In the genomic region with DNA sequence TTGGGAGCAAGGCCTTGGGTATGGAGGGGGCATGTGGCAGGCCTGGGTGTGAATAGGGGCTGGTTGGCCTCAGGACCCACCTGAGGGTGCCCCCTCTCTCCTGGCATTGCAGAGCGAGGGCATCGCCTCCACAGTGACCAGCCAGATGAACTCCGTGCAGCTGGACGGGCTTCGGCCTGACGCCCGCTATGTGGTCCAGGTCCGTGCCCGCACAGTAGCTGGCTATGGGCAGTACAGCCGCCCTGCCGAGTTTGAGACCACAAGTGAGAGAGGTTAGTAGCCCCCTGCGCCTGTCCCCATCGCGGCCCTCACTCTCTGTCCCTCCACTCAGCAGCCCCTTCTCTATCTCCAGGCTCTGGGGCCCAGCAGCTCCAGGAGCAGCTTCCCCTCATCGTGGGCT, we compare ENCODE assay signal across 9 cellular contexts. TPM values are rescaled to one million over a fixed set of nuclear protein-coding genes. Genes with fewer than 3 reads are reported as not detected.
"Had no signal": no experiment of that assay in that cellular context is flagged by ENCODE, and none has a peak within 500 bp of the region (broad histone marks: within the 10 kb centered on the region; RNA-seq: fewer than 3 reads in every experiment).

No MANE protein-coding gene starts in this region.

- H3K27ac ChIP-seq: HL-60 had no signal

- ATAC-seq: GM23338, HCT116, HepG2 had no signal

- H3K4me3 ChIP-seq: GM23338, HAP-1 had no signal

- H3K4me3 Mint-ChIP-seq: GM23338, HFFc6, IgD-negative memory B cell had no signal

- H3K27ac Mint-ChIP-seq: GM23338, HFFc6, IgD-negative memory B cell had no signal

- H3K36me3 Mint-ChIP-seq: IgD-negative memory B cell had no signal

- H2AFZ ChIP-seq: GM23338 had no signal

- FAIRE-seq: HepG2 had no signal

- DNase-seq: H7, HFFc6, KBM-7 had no signal

- H3K4me2 ChIP-seq: GM23338 had no signal

- H3K9me3 ChIP-seq: HAP-1 had no signal

- H3K9me3 Mint-ChIP-seq: GM23338, HFFc6 had no signal

RNA-seq across cellular contexts. Expression of a gene that starts 16.0 kb away (rescaled TPM):
- total RNA-seq: HepG2 had no signal
- polyA plus RNA-seq: IgD-negative memory B cell had no signal
